ENCODE assay signal across 1 cellular context in the genomic region with DNA sequence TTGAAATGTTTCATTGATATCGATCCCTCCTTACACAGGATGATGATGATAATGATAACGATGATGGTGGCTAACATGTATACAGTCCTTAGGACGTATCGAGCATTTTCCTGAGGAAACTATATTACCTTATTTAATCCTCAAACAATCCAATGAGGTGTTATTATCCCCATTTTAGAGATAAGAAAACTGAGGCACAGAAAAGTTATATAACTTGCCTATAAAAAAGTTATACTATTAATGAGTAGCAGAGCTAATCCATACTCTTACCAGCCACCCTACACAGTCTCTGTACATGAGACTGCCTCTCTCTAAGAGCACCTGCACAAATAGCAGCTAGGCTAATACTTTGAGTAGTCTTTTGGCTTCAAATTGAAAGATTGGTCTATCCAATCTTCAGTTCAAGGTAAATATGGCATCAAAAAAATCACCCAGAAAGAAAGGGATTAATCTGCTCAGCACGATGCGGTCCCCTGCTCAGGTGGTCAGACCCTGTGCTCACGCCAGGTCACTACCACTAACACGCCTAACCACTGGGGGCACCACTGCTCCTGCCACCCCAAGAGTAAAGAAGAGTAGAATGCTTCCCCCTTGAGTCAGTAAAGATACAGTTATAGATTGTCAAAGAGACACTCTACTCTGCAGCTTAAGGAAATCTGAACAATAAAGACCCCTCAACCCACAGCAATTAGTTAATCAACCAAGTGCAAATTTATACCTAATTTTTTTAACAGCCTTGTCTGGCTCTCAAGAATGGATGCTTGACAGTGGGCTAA.
TF ChIP-seq lines count a peak whose summit lies in the region.

No MANE protein-coding gene starts in this region.

TF ChIP-seq in GM23338, 12 proteins besides CTCF, POLR2A, EP300 and RAD21 (continued from another document):
- no peak for TF ChIP-seq NANOG (IDR thresholded peaks at IDR 0.05; ENCODE audit: borderline replicate concordance)
- TF ChIP-seq, protein P1, sequence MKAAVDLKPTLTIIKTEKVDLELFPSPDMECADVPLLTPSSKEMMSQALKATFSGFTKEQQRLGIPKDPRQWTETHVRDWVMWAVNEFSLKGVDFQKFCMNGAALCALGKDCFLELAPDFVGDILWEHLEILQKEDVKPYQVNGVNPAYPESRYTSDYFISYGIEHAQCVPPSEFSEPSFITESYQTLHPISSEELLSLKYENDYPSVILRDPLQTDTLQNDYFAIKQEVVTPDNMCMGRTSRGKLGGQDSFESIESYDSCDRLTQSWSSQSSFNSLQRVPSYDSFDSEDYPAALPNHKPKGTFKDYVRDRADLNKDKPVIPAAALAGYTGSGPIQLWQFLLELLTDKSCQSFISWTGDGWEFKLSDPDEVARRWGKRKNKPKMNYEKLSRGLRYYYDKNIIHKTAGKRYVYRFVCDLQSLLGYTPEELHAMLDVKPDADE (IDR thresholded peaks at IDR 0.05) = no peak
TF ChIP-seq in GM23338: peak in this region for 0.
